In genomic region chr5:174376056-174376455, GRCh38 we compare ENCODE assay signal across 26 cellular contexts.
"Had no signal": no experiment of that assay in that cellular context is flagged by ENCODE, and none has a peak within 500 bp of the region (broad histone marks: within the 10 kb centered on the region; RNA-seq: fewer than 3 reads in every experiment).

No MANE protein-coding gene starts in this region.

- H3K36me3 ChIP-seq: left ventricle myocardium inferior, pancreas, prostate gland, spleen, tibial nerve, upper lobe of left lung, vagina had no signal

- H3K27me3 Mint-ChIP-seq: stimulated activated naive CD8-positive, alpha-beta T cell treated with anti-CD3 and anti-CD28 coated beads, Interleukin-15, Interleukin-2, amounts not matched to agents 100 ng/mL and 50 ng/mL, for 24 hours had no signal

- DNase-seq: hypothalamus; immature natural killer cell; left ventricle myocardium inferior; midbrain; mucosa of descending colon; naive thymus-derived CD4-positive, alpha-beta T cell; nucleus accumbens; pancreas; posterior cingulate gyrus; retina; right cardiac atrium; spleen; stimulated activated CD4-positive, alpha-beta T cell treated with anti-CD3 and anti-CD28 coated beads, Interleukin-4, amount 100 ng/mL, for 24 hours; stimulated activated naive CD4-positive, alpha-beta T cell; substantia nigra; upper lobe of left lung had no signal

- H3K4me3 ChIP-seq: left ventricle myocardium inferior, lung, mucosa of descending colon, pancreas, prostate gland, skin epidermis, spleen, tibial nerve, upper lobe of left lung, vagina had no signal

- H3K27ac ChIP-seq: left ventricle myocardium inferior, pancreas, prostate gland, skin epidermis, spleen, tibial nerve, upper lobe of left lung, vagina had no signal

- ATAC-seq: mucosa of descending colon; naive thymus-derived CD4-positive, alpha-beta T cell; natural killer cell treated with Interleukin-12 subunit alpha and Interleukin-12 subunit beta and Interleukin-15 and Interleukin-18, amount 100 ng/mL, for 72 hours; pancreas; right cardiac atrium; sciatic nerve; stimulated activated effector memory CD8-positive, alpha-beta T cell treated with anti-CD3 and anti-CD28 coated beads, Interleukin-12 subunit alpha, Interleukin-12 subunit beta, amount 100 ng/mL, for 72 hours had no signal

- H3K4me3 Mint-ChIP-seq: immature natural killer cell; memory B cell; naive thymus-derived CD4-positive, alpha-beta T cell; natural killer cell treated with Interleukin-12 subunit alpha and Interleukin-12 subunit beta and Interleukin-15 and Interleukin-18, amount 100 ng/mL, for 72 hours; stimulated activated effector memory CD8-positive, alpha-beta T cell treated with anti-CD3 and anti-CD28 coated beads, Interleukin-12 subunit alpha, Interleukin-12 subunit beta, amount 100 ng/mL, for 72 hours; stimulated activated naive CD8-positive, alpha-beta T cell treated with anti-CD3 and anti-CD28 coated beads, Interleukin-15, Interleukin-2, amounts not matched to agents 100 ng/mL and 50 ng/mL, for 24 hours had no signal

- H3K36me3 Mint-ChIP-seq: immature natural killer cell; memory B cell; naive thymus-derived CD4-positive, alpha-beta T cell; natural killer cell treated with Interleukin-12 subunit alpha and Interleukin-12 subunit beta and Interleukin-15 and Interleukin-18, amount 100 ng/mL, for 72 hours; stimulated activated effector memory CD8-positive, alpha-beta T cell treated with anti-CD3 and anti-CD28 coated beads, Interleukin-12 subunit alpha, Interleukin-12 subunit beta, amount 100 ng/mL, for 72 hours had no signal

- H3K9me3 ChIP-seq: mucosa of descending colon, pancreas, prostate gland, vagina had no signal

- H3K9me3 Mint-ChIP-seq: stimulated activated naive CD8-positive, alpha-beta T cell treated with anti-CD3 and anti-CD28 coated beads, Interleukin-15, Interleukin-2, amounts not matched to agents 100 ng/mL and 50 ng/mL, for 24 hours had no signal

- H3K27ac Mint-ChIP-seq: immature natural killer cell; memory B cell; naive thymus-derived CD4-positive, alpha-beta T cell; natural killer cell treated with Interleukin-12 subunit alpha and Interleukin-12 subunit beta and Interleukin-15 and Interleukin-18, amount 100 ng/mL, for 72 hours; stimulated activated effector memory CD8-positive, alpha-beta T cell treated with anti-CD3 and anti-CD28 coated beads, Interleukin-12 subunit alpha, Interleukin-12 subunit beta, amount 100 ng/mL, for 72 hours; stimulated activated naive CD8-positive, alpha-beta T cell treated with anti-CD3 and anti-CD28 coated beads, Interleukin-15, Interleukin-2, amounts not matched to agents 100 ng/mL and 50 ng/mL, for 24 hours had no signal

- H3K4me1 Mint-ChIP-seq: immature natural killer cell; memory B cell; naive thymus-derived CD4-positive, alpha-beta T cell; stimulated activated effector memory CD8-positive, alpha-beta T cell treated with anti-CD3 and anti-CD28 coated beads, Interleukin-12 subunit alpha, Interleukin-12 subunit beta, amount 100 ng/mL, for 72 hours had no signal

- H3K27me3 ChIP-seq: tibial nerve, upper lobe of left lung, vagina had no signal

- H3K4me1 ChIP-seq: left ventricle myocardium inferior, pancreas, prostate gland, spleen, tibial nerve, upper lobe of left lung, vagina had no signal
